ENCODE assay signal across 8 cellular contexts in genomic region chr12:93741741-93742085, GRCh38.
A peak's percentile ranks its signal among the peaks of the same experiment; 100 is the strongest.
DNase-seq lines count a peak whose midpoint lies in the region; ATAC-seq, FAIRE-seq and TF ChIP-seq lines count a peak whose summit lies in the region.

No MANE protein-coding gene starts in this region.

- H3K4me1 ChIP-seq in Peyer's patch = peaks cover 0 to 7% (median 0%) of the 10 kb centered on the region in 4 donors

- peak overlapping the region; percentile 51 to 84 (median 74) for H3K27ac ChIP-seq in Peyer's patch

- DNase-seq in NCI-H1092 (lab: John Stamatoyannopoulos, UW) = peak; percentile 2
- DNase-seq in NCI-H1092 treated with DMSO at 0.1 percent for 48 hours (lab: John Stamatoyannopoulos, UW) = no peak
- no peak for DNase-seq in Peyer's patch
- peak; percentile 14 to 44 for DNase-seq in dermis microvascular lymphatic vessel endothelial cell (ENCODE audit: low read depth in 2 of 2)
- peak; percentile 52 to 61 for DNase-seq in lung microvascular endothelial cell (ENCODE audit: low read depth in 2 of 2)
- DNase-seq in urothelium cell line (ENCODE audit: low spot score) = peak; percentile 24
- DNase-seq in NK-92 (lab: John Stamatoyannopoulos, UW; ENCODE audit: unreplicated experiment) = no peak

- no peak for TF ChIP-seq CTCF in Peyer's patch (IDR thresholded peaks at IDR 0.05)

- H3K4me3 ChIP-seq in Peyer's patch = peak overlapping the region; percentile 40 to 72 (median 51)

- peak; percentile 40 for ATAC-seq in HG02678 (IDR thresholded peaks at IDR 0.05; ENCODE audit: unreplicated experiment)

- no peaks in the 10 kb centered on the region for H3K36me3 ChIP-seq in Peyer's patch

- no peaks in the 10 kb centered on the region for H3K27me3 ChIP-seq in Peyer's patch

- no peak for FAIRE-seq in urothelium cell line (lab: Jason Lieb, UNC)

- H3K9me3 ChIP-seq in Peyer's patch = no peaks in the 10 kb centered on the region

- no peak for TF ChIP-seq POLR2A in Peyer's patch (IDR thresholded peaks at IDR 0.05)

Comparison
In these comparisons a context has a peak if more than half of its experiments do, and no peak if none do; other contexts are left out.
1. DNase-seq: peak in NCI-H1092 (single experiment), dermis microvascular lymphatic vessel endothelial cell (2 of 2), lung microvascular endothelial cell (2 of 2) and urothelium cell line (single experiment); none in NCI-H1092 treated with DMSO at 0.1 percent for 48 hours (single experiment), Peyer's patch (0 of 3) and NK-92 (single experiment).